In the genomic region with DNA sequence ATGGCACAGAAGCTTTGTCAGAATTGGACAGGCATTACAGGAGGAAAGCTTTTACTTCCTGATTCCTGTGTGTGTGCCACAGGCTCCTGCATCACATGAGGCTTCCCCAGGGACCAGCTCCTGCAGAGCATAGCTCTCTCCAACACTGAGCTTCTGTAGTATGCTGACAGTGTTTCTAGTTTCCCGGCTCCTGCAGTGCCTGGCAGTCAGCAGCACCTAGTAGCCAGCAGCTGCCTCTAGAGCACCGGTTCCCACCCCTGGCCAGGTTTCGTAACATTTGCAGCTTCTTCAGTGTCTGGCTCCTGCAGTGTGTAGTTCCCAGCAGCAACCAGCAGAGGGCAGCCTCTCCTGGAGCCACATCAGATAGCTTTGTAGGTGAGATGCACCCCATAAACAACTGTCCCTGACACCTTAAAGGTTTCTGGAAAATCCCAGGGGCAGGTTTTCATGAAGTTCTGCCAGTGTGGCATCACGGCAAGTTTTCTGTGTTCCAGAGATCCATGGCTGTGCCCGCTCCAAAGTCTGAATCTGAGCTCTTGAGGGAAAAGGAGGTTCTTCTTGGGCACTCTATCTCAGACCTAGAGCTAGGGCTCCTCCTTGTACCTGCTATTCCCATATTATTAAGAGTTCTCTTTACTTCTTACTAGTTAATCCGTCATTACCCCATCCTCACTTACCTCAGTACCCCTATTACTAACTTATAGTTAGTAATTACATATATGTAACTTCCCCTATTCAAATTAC, we compare ENCODE assay signal across 8 cellular contexts. TPM values are rescaled to one million over a fixed set of nuclear protein-coding genes. Genes with fewer than 3 reads are reported as not detected.
DNase-seq lines count a peak whose midpoint lies in the region; ATAC-seq and TF ChIP-seq lines count a peak whose summit lies in the region.

No MANE protein-coding gene starts in this region.

- H3K9me3 ChIP-seq in adipocyte (ENCODE audit: control insufficient read depth, low read length), result no peaks in the 10 kb centered on the region
- no peaks in the 10 kb centered on the region for H3K9me3 ChIP-seq in heart right ventricle
- no peaks in the 10 kb centered on the region for H3K9me3 ChIP-seq in aorta (ENCODE audit: control insufficient read depth, low read length)

- no peak overlapping the region for H3K9ac ChIP-seq in adipocyte (ENCODE audit: low read length)
- no peak overlapping the region for H3K9ac ChIP-seq in rectal smooth muscle tissue (ENCODE audit: low read length)

- DNase-seq in NCI-H1105 (lab: John Stamatoyannopoulos, UW) (peak; percentile 86), SKM-1 treated with dmso at 0.1 percent for 144 hours (lab: John Stamatoyannopoulos, UW; ENCODE audit: unreplicated experiment) (peak; percentile 88), adipocyte (ENCODE audit: low read depth) (peak; percentile 93), heart right ventricle (peak; percentile 74 to 79), aorta (peak; percentile 84 to 92)

- H3K27ac ChIP-seq in heart right ventricle (peak overlapping the region in 2 of 10 donors; percentile 26), rectal smooth muscle tissue (ENCODE audit: low read depth, low read length) (no peak overlapping the region), aorta (ENCODE audit: low read depth in 1 of 2, low read length in 2 of 2) (peak overlapping the region in 1 of 2 donors; percentile 96)

- peak overlapping the region; percentile 49 for H3K4me3 ChIP-seq in adipocyte (ENCODE audit: low read length)
- H3K4me3 ChIP-seq in heart right ventricle, result peak overlapping the region in 6 of 10 donors; percentile 20 to 45 (median 30)
- H3K4me3 ChIP-seq in rectal smooth muscle tissue (ENCODE audit: low read length), result peak overlapping the region; percentile 48
- H3K4me3 ChIP-seq in aorta (ENCODE audit: low read length in 2 of 2), result peak overlapping the region in 1 of 2 donors; percentile 20

- WGBS in heart right ventricle, 2 donors, result 18 to 19% methylated on average over 6 of the region's 6 CpGs
- 17 to 19% methylated on average over 6 of the region's 6 CpGs for WGBS in aorta, 2 donors

- H3K27me3 ChIP-seq in adipocyte (replicated peaks; ENCODE audit: control insufficient read depth, insufficient read depth, low read length) (no peaks in the 10 kb centered on the region), heart right ventricle (peaks cover 0 to 9% (median 0%) of the 10 kb centered on the region in 7 donors), rectal smooth muscle tissue (ENCODE audit: control insufficient read depth, insufficient read depth, low read length) (no peaks in the 10 kb centered on the region), aorta (ENCODE audit: control insufficient read depth in 1 of 2, insufficient read depth in 2 of 2, low read length in 1 of 2) (no peaks in the 10 kb centered on the region)

- intact Hi-C loops in heart right ventricle (cut with DNase I), result loop anchor here in 2 of 10 donors (10.0 kb wide), 1 partner anchor 209 kb away; no protein-coding TSS in a partner anchor
- intact Hi-C loops in aorta (cut with DNase I), result no loop called here

- ATAC-seq in HG02623 (IDR thresholded peaks at IDR 0.05; ENCODE audit: unreplicated experiment) (peak; percentile 88), heart right ventricle (peak; percentile 65 to 91 (median 80)), aorta (ENCODE audit: low FRiP score) (peak; percentile 95)

- H3K36me3 ChIP-seq in adipocyte (ENCODE audit: control insufficient read depth, insufficient read depth, low read length, severe bottlenecking) (no peaks in the 10 kb centered on the region), heart right ventricle (no peaks in the 10 kb centered on the region), rectal smooth muscle tissue (ENCODE audit: control insufficient read depth, insufficient read depth, low read length) (no peaks in the 10 kb centered on the region), aorta (ENCODE audit: control insufficient read depth in 1 of 2, insufficient read depth in 2 of 2, low read length in 1 of 2) (no peaks in the 10 kb centered on the region)

- H3K4me1 ChIP-seq in adipocyte (ENCODE audit: control insufficient read depth, insufficient read depth, low read length) (peaks cover 6% of the 10 kb centered on the region), heart right ventricle (peaks cover 0 to 11% (median 8%) of the 10 kb centered on the region in 9 donors), rectal smooth muscle tissue (ENCODE audit: control insufficient read depth, insufficient read depth, low read length) (no peaks in the 10 kb centered on the region), aorta (ENCODE audit: control insufficient read depth in 1 of 2, insufficient read depth in 2 of 2, low read length in 2 of 2) (no peaks in the 10 kb centered on the region)

- peak; percentile 99 for TF ChIP-seq CTCF in GM12874 (IDR thresholded peaks at IDR 0.05; ENCODE audit: insufficient read depth, low read depth, low read length)
- TF ChIP-seq CTCF in heart right ventricle (IDR thresholded peaks at IDR 0.05), result peak in 8 of 9 donors; percentile 93 to 99 (median 98)

RNA-seq across cellular contexts. Expression of a gene that starts 5.7 kb away (rescaled TPM):
- total RNA-seq in heart right ventricle (10 to 100 TPM; 46.3 to 75.9 (median 52.1) TPM), aorta (100 to 1,000 TPM; 104 to 150 TPM)
- polyA plus RNA-seq in heart right ventricle (10 to 100 TPM; 43.6 to 44.5 TPM), aorta (10 to 100 TPM; 77.4 to 77.9 TPM)
